Comparison of ENCODE assay signal across 1 cellular context in the genomic region with DNA sequence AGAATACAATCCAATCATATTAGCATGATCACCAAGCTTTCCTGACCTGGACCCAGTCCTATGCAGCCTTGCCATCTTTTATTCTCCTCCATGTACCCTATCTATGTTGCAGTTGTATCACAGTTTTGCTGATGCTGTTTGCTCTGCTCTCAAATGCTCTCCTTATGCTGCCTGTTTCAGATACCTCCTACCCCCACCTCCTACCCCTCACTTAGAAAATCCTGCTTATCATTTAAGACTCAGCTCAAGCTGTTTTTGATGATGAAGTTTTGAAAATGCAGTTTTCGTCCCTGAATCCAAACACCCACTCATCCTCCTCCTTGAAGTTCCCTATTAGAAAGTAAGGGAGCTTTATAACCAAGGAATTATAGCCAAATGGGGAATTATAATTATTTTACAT.
TF ChIP-seq lines count a peak whose summit lies in the region.

No MANE protein-coding gene starts in this region.

TF ChIP-seq in endothelial cell of umbilical vein, 7 proteins besides CTCF, POLR2A, EP300 and RAD21 (continued from another document):
- TF ChIP-seq JUN (IDR thresholded peaks at IDR 0.05; ENCODE audit: borderline replicate concordance, insufficient read depth, insufficient read length, low read depth): no peak
TF ChIP-seq in endothelial cell of umbilical vein: peak in this region for 0.
